13 cellular contexts compared by ENCODE assay signal in the genomic region with DNA sequence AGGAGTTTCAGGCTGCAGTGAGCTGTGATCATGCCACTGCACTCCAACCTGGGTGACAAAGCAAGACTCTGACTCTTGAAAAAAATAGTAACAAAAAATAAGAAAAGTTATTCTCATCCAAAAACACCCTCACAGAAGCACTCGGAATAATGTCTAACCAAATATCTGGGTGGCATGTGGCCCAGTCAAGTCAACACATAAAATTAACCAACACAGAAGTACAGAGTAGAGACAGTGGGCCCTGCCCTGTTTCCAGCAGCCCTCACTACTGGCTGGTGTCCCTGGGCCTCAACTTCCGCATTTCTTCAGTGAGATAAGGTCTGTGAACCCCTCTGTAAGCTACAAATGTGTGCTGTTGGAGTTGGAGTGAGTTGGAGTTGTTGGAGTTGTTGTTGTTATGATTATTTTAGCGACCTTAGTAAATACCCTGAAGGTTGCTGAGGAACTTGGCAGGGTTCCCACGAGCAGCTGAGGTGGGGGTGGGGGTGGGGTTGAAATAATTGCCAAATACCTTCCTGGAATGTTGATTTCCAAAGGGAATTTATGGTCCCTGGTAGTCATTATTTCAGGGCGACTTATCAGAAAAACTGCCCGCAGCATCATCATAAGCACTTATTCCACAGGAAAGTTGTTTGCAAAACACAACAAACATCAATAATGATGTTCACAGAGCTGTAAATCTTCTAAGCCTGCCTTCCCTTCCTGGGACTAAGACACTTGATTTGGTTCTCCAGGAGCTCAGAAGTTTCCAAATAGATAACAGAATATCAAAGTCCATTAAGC. TPM values are rescaled to one million over a fixed set of nuclear protein-coding genes. Genes with fewer than 3 reads are reported as not detected.
A peak's percentile ranks its signal among the peaks of the same experiment; 100 is the strongest.
DNase-seq lines count a peak whose midpoint lies in the region; ATAC-seq and TF ChIP-seq lines count a peak whose summit lies in the region.
"Had no signal": no experiment of that assay in that cellular context is flagged by ENCODE, and none has a peak within 500 bp of the region (broad histone marks: within the 10 kb centered on the region; RNA-seq: fewer than 3 reads in every experiment).

No MANE protein-coding gene starts in this region.

- H3K4me3 ChIP-seq in DOHH2 (ENCODE audit: low read length) = peak overlapping the region; percentile 21
- no peak overlapping the region for H3K4me3 ChIP-seq in Karpas-422 (ENCODE audit: low read length)
- H3K4me3 ChIP-seq: SJCRH30 had no signal

- peak; percentile 83 for DNase-seq in Karpas-422
- peak; percentile 52 for DNase-seq in UCSD-AML1 (lab: John Stamatoyannopoulos, UW; ENCODE audit: unreplicated experiment)
- peak; percentile 30 for DNase-seq in mesenteric fat pad (ENCODE audit: low spot score)
- DNase-seq in NCI-H524 (lab: John Stamatoyannopoulos, UW) = no peak
- no peak for DNase-seq in HuH-7.5 (ENCODE audit: low spot score)
- DNase-seq in COR-L47 (lab: John Stamatoyannopoulos, UW) = no peak
- DNase-seq: left colon, NCI-H526 had no signal

- H3F3A ChIP-seq in DOHH2 (ENCODE audit: control insufficient read depth, insufficient read depth) = peaks cover 68% of the 10 kb centered on the region

- ATAC-seq in HG02571 (IDR thresholded peaks at IDR 0.05; ENCODE audit: unreplicated experiment) = no peak
- ATAC-seq: left colon had no signal

- H3K4me1 ChIP-seq in DOHH2 (ENCODE audit: control insufficient read depth, low read length) (peaks cover 86% of the 10 kb centered on the region), Karpas-422 (ENCODE audit: low read length) (peaks cover 71% of the 10 kb centered on the region)

- H3K9me2 ChIP-seq in DOHH2 (replicated peaks; ENCODE audit: control insufficient read depth, low read length) (no peaks in the 10 kb centered on the region), Karpas-422 (replicated peaks; ENCODE audit: insufficient read depth, low read length) (no peaks in the 10 kb centered on the region)

- peak overlapping the region; percentile 61; the same call in 1 of the 2 replicates for H2AFZ ChIP-seq in Karpas-422 (ENCODE audit: low read length)

- no peaks in the 10 kb centered on the region for H3K79me2 ChIP-seq in DOHH2 (ENCODE audit: control insufficient read depth, low read length)
- no peaks in the 10 kb centered on the region for H3K79me2 ChIP-seq in Karpas-422 (ENCODE audit: low read length)

- H3K27me3 ChIP-seq in DOHH2 (ENCODE audit: control insufficient read depth, low read length) = no peaks in the 10 kb centered on the region
- H3K27me3 ChIP-seq in Karpas-422 (ENCODE audit: low read length) = no peaks in the 10 kb centered on the region
- H3K27me3 ChIP-seq: SJCRH30 had no signal

- H3K27ac ChIP-seq in DOHH2 (ENCODE audit: low read depth, low read length) = peak overlapping the region; percentile 97
- peak overlapping the region; percentile 95 for H3K27ac ChIP-seq in Karpas-422 (ENCODE audit: low read length)
- H3K27ac ChIP-seq: C4-2B, epithelial cell of prostate, SJCRH30 had no signal

- peaks cover 3% of the 10 kb centered on the region; the same call in 1 of the 2 replicates for H3K36me3 ChIP-seq in DOHH2 (ENCODE audit: control insufficient read depth, low read length)
- H3K36me3 ChIP-seq in Karpas-422 (ENCODE audit: insufficient read depth, low read length) = no peaks in the 10 kb centered on the region
- H3K36me3 ChIP-seq: SJCRH30 had no signal

- H3K9ac ChIP-seq in Karpas-422 (ENCODE audit: low read length) = peak overlapping the region; percentile 25

- H4K20me1 ChIP-seq in DOHH2 (ENCODE audit: control insufficient read depth, insufficient read depth, low read depth, low read length) (no peaks in the 10 kb centered on the region), Karpas-422 (ENCODE audit: insufficient read depth, low read depth, low read length) (no peaks in the 10 kb centered on the region)

- H3K9me3 ChIP-seq in DOHH2 (ENCODE audit: control insufficient read depth, insufficient read depth, low read length) = peaks cover 7% of the 10 kb centered on the region; the same call in 1 of the 2 replicates
- H3K9me3 ChIP-seq in Karpas-422 (ENCODE audit: low read length) = no peaks in the 10 kb centered on the region
- H3K9me3 ChIP-seq: SJCRH30 had no signal

- H3K4me2 ChIP-seq in DOHH2 (ENCODE audit: low read length) (peak overlapping the region; percentile 50), Karpas-422 (ENCODE audit: low read depth, low read length, poor library complexity, severe bottlenecking) (peak overlapping the region; percentile 43)

- TF ChIP-seq CTCF in DOHH2 (IDR thresholded peaks at IDR 0.05; ENCODE audit: low read depth, low read length, poor library complexity, severe bottlenecking) = no peak

RNA-seq across cellular contexts. Expression of a gene that starts 30.2 kb away (rescaled TPM):
- total RNA-seq in Karpas-422 (2014; rRNA removed; shearing (Covaris generic); ENCODE audit: low replicate concordance) = 20.5 and 57.4 TPM in 2 replicates
- total RNA-seq in mesenteric fat pad = 29.7 TPM

Comparison
In these comparisons a context has a peak if more than half of its experiments do, and no peak if none do; other contexts are left out.
1. DNase-seq: peak in Karpas-422 (single experiment), UCSD-AML1 (single experiment) and mesenteric fat pad (single experiment); none in NCI-H524 (0 of 2), HuH-7.5 (single experiment) and COR-L47 (single experiment).